Comparison of ENCODE assay signal across 10 cellular contexts in the genomic region with DNA sequence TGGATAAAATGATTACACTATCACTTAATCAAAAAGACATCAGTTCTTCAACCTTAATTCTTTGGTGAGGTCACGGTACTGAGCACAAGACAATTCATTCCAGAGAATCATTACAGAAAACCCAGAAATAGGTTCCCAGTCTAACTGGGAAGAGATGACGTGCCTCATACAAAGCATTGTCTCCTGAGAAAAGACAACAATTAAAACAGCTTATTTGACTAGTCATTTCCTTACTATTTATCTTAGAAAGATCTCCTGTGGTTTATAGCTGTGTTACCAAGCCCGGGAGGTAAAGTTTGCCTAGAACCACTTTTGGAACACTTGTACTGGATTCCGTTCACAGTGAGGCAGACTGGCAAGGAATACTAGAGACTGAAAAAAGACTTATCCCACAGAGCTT. TPM values are rescaled to one million over a fixed set of nuclear protein-coding genes. Genes with fewer than 3 reads are reported as not detected.
DNase-seq lines count a peak whose midpoint lies in the region; ATAC-seq, FAIRE-seq and TF ChIP-seq lines count a peak whose summit lies in the region.
"Had no signal": no experiment of that assay in that cellular context is flagged by ENCODE, and none has a peak within 500 bp of the region (broad histone marks: within the 10 kb centered on the region; RNA-seq: fewer than 3 reads in every experiment).

No MANE protein-coding gene starts in this region.

- no peaks in the 10 kb centered on the region for H3K27me3 Mint-ChIP-seq in mesothelial cell of epicardium (ENCODE audit: low read depth)

- no peak for FAIRE-seq in K562 (lab: Jason Lieb, UNC)

- intact Hi-C loops in K562 (cut with micrococcal nuclease): no loop called here

- H3K36me3 ChIP-seq in HUES48 (ENCODE audit: control insufficient read depth, insufficient read depth, low read length): peaks cover 53% of the 10 kb centered on the region
- H3K36me3 ChIP-seq in K562 (ENCODE audit: control insufficient read depth, insufficient read depth, low read length): peaks cover 62% of the 10 kb centered on the region

- BruUV-seq in K562 (replicated peaks; lab: Mats Ljungman, UMichigan): no TSS peak

- H3K27ac Mint-ChIP-seq in mesothelial cell of epicardium: peak overlapping the region; percentile 44

- H3K9me3 Mint-ChIP-seq in mesothelial cell of epicardium: no peaks in the 10 kb centered on the region

- peaks cover 30% of the 10 kb centered on the region for H3K4me1 Mint-ChIP-seq in mesothelial cell of epicardium

- TF ChIP-seq POLR2A in K562 (conservative IDR thresholded peaks at IDR 0.05): no peak

- H3K9me3 ChIP-seq in HUES48 (ENCODE audit: control insufficient read depth, insufficient read depth, low read length) (no peaks in the 10 kb centered on the region), K562 (replicated peaks; ENCODE audit: control insufficient read depth, insufficient read depth, low read depth, low read length) (no peaks in the 10 kb centered on the region)

- no peak for TF ChIP-seq EP300 in K562 (IDR thresholded peaks at IDR 0.05; ENCODE audit: low read length)

- TF ChIP-seq CTCF in AG04449 (IDR thresholded peaks at IDR 0.05; ENCODE audit: insufficient read depth, low read length, missing control alignments) (no peak), K562 (IDR thresholded peaks at IDR 0.05 in 2 of 3, conservative IDR thresholded peaks at IDR 0.05 in 1 of 3; ENCODE audit: insufficient read depth in 2 of 3, low read depth in 1 of 3, low read length in 3 of 3) (no peak), mesothelial cell of epicardium (IDR thresholded peaks at IDR 0.05; ENCODE audit: unreplicated experiment) (no peak)

- H3K27me3 ChIP-seq in HUES48 (ENCODE audit: control insufficient read depth, insufficient read depth, low read length) (no peaks in the 10 kb centered on the region), K562 (ENCODE audit: control insufficient read depth in 2 of 2, insufficient read depth in 2 of 2, low read length in 2 of 2) (no peaks in the 10 kb centered on the region)

- POLR2A ChIA-PET in AG04449 (lab: Yijun Ruan, JAX) (interaction anchor here (1.1 kb wide), 1 partner anchor 220 kb away, joined by 3 read pairs; the partner anchor contains the start of gene TLCD1), K562 (lab: Yijun Ruan, JAX) (interaction anchor here (0.7 to 2.2 kb wide), 4 partner anchors 9 to 49 kb away, joined by 3 to 8 read pairs (median 5); no protein-coding TSS in a partner anchor)

- CTCF ChIA-PET in AG04449 (lab: Yijun Ruan, JAX): interaction anchor here (0.6 to 2.6 kb wide), 8 partner anchors 10 to 219 kb away, joined by 3 to 15 read pairs (median 4); partner anchors contain the start of gene TLCD1
- CTCF ChIA-PET in K562 (lab: Yijun Ruan, JAX; ENCODE audit: low intra/inter-chr PET ratio): no interaction called here

- 62% methylated on average over 4 of the region's 4 CpGs for whole genome bisulfite sequencing in K562 (ENCODE audit: insufficient coverage, low coverage, missing lambda C conversion rate)

- H3K27ac ChIP-seq in HUES48 (ENCODE audit: low read depth, low read length) (peak overlapping the region; percentile 38), K562 (ENCODE audit: extremely low read depth, low read depth, low read length) (no peak overlapping the region)

- no peaks in the 10 kb centered on the region for H3K9me1 ChIP-seq in K562 (ENCODE audit: control insufficient read depth, insufficient read depth, low read length)

- ATAC-seq in K562 (no peak), HG03175 (IDR thresholded peaks at IDR 0.05; ENCODE audit: unreplicated experiment) (no peak), HG02588 (IDR thresholded peaks at IDR 0.05; ENCODE audit: unreplicated experiment) (no peak), GM19463 (IDR thresholded peaks at IDR 0.05; ENCODE audit: unreplicated experiment) (no peak)

- H4K20me1 ChIP-seq in K562 (replicated peaks; ENCODE audit: control insufficient read depth, insufficient read depth, low read length): peaks cover 6% of the 10 kb centered on the region; the same call in 1 of the 2 replicates

- in situ Hi-C loops in K562 (cut with MboI): no loop called here

- H3K4me1 ChIP-seq in HUES48 (ENCODE audit: control insufficient read depth, insufficient read depth, low read length): peaks cover 14% of the 10 kb centered on the region
- peaks cover 11 to 18% of the 10 kb centered on the region in 2 experiments; a peak in 4 of 5 replicates for H3K4me1 ChIP-seq in K562 (replicated peaks in 1 of 2; ENCODE audit: control insufficient read depth in 2 of 2, insufficient read depth in 2 of 2, low read length in 2 of 2)

- no peak overlapping the region for H3K9ac ChIP-seq in HUES48 (ENCODE audit: low read depth, low read length)
- no peak overlapping the region for H3K9ac ChIP-seq in K562 (ENCODE audit: insufficient read depth in 1 of 2, low read depth in 2 of 2, low read length in 2 of 2)

- DNase-seq in AG04449 (ENCODE audit: low read depth, low spot score) (no peak), K562 (ENCODE audit: extremely low read depth in 1 of 4, low spot score in 3 of 4) (no peak), mesothelial cell of epicardium (ENCODE audit: low spot score in 2 of 2, unreplicated experiment in 2 of 2) (no peak), NCI-H2227 treated with DMSO at 0.1 percent for 48 hours (lab: John Stamatoyannopoulos, UW) (no peak)
- DNase-seq: NCI-H226 had no signal

- no peak overlapping the region for H3K4me3 Mint-ChIP-seq in mesothelial cell of epicardium

- peaks cover 16% of the 10 kb centered on the region for H3K36me3 Mint-ChIP-seq in mesothelial cell of epicardium

- H3K4me2 ChIP-seq in K562 (ENCODE audit: insufficient read depth, low read length): no peak overlapping the region

- H3K4me3 ChIP-seq in AG04449 (ENCODE audit: low read depth, low read length): peak overlapping the region; percentile 18
- H3K4me3 ChIP-seq in HUES48 (ENCODE audit: low read depth, low read length): no peak overlapping the region
- H3K4me3 ChIP-seq in K562: no peak overlapping the region

- no peak for TF ChIP-seq RAD21 in K562 (CRISPR knock-in tag; conservative IDR thresholded peaks at IDR 0.05 in 1 of 2, IDR thresholded peaks at IDR 0.05 in 1 of 2)

- H3K79me2 ChIP-seq in K562 (ENCODE audit: control insufficient read depth, insufficient read depth, low read length): peaks cover 95% of the 10 kb centered on the region

- no peak overlapping the region for H2AFZ ChIP-seq in K562 (ENCODE audit: low read depth, low read length)

RNA-seq across cellular contexts. Expression of gene PHF12, which starts 5.1 kb away (rescaled TPM):
- total RNA-seq in K562 (2011; cell fraction: chromatin; rRNA removed; ENCODE audit: low replicate concordance): 126 and 135 TPM in 2 replicates
- 70.4 and 78.8 TPM in 2 replicates for total RNA-seq in K562 (2011; cell fraction: nucleolus; rRNA removed)
- total RNA-seq in K562 (2011; cell fraction: nucleoplasm; rRNA removed): 90.9 and 130 TPM in 2 replicates
- total RNA-seq in K562 (2014; rRNA removed) (17.7 and 18.7 TPM in 2 replicates), K562 (2014; rRNA removed; fragmentation: Illumina TruSeq; extraction: Trizol) (8.2 and 8.3 TPM in 2 replicates), K562 (2015; rRNA removed; fragmentation: Illumina TruSeq; extraction: Trizol) (10.4 and 12.0 TPM in 2 replicates), K562 (2021) (24.0 and 31.3 TPM in 2 replicates), mesothelial cell of epicardium (60.1 to 69.3 TPM (median 60.3 TPM) in 3 replicates)
- polyA plus RNA-seq in K562 (2011; rRNA removed) (13.5 and 27.0 TPM in 2 replicates), K562 (2014; fragmentation: Illumina TruSeq; extraction: Trizol) (19.9 and 21.4 TPM in 2 replicates), K562 (2014; fragmentation: Nextera tagmentation; extraction: Ambion mirVana) (1 to 10 TPM in 1 of 2 experiments, under 1 TPM in 1; 0.82 to 1.1 TPM), K562 (2014; rRNA removed) (21.5 and 21.8 TPM in 2 replicates)
- 17.1 and 19.2 TPM in 2 replicates for polyA plus RNA-seq in K562 (2011; cell fraction: cytosol; rRNA removed)
- polyA plus RNA-seq in K562 (2011; cell fraction: nucleus; rRNA removed): 115 and 157 TPM in 2 replicates
- 27.6 and 28.9 TPM in 2 replicates for polyA plus RNA-seq in K562 (2012)
- 18.1 and 18.7 TPM in 2 replicates for polyA minus RNA-seq in K562 (2011; rRNA and poly(A)+ RNA removed)
- 12.2 and 15.7 TPM in 2 replicates for polyA minus RNA-seq in K562 (2011; cell fraction: cytosol; rRNA and poly(A)+ RNA removed)
- 23.6 and 27.0 TPM in 2 replicates for polyA minus RNA-seq in K562 (2011; cell fraction: nucleus; rRNA and poly(A)+ RNA removed)

RNA-seq across cellular contexts. Expression of gene DHRS13, which starts 43.4 kb away (rescaled TPM):
- total RNA-seq in K562 (2011; cell fraction: chromatin; rRNA removed; ENCODE audit: low replicate concordance): 64.4 and 82.9 TPM in 2 replicates
- total RNA-seq in K562 (2011; cell fraction: nucleolus; rRNA removed): 76.9 and 79.7 TPM in 2 replicates
- total RNA-seq in K562 (2011; cell fraction: nucleoplasm; rRNA removed): 79.7 and 82.1 TPM in 2 replicates
- total RNA-seq in K562 (2014; rRNA removed): 52.3 and 56.7 TPM in 2 replicates
- 21.5 and 25.2 TPM in 2 replicates for total RNA-seq in K562 (2014; rRNA removed; fragmentation: Illumina TruSeq; extraction: Trizol)
- total RNA-seq in K562 (2015; rRNA removed; fragmentation: Illumina TruSeq; extraction: Trizol): 31.2 and 33.5 TPM in 2 replicates
- total RNA-seq in K562 (2021): 39.5 and 42.4 TPM in 2 replicates
- 26.9 and 36.3 TPM in 2 replicates for polyA plus RNA-seq in K562 (2011; rRNA removed)
- polyA plus RNA-seq in K562 (2011; cell fraction: cytosol; rRNA removed): 40.5 and 70.4 TPM in 2 replicates
- polyA plus RNA-seq in K562 (2011; cell fraction: nucleus; rRNA removed): 24.6 and 32.8 TPM in 2 replicates
- polyA plus RNA-seq in K562 (2012): 19.4 and 24.0 TPM in 2 replicates
- polyA plus RNA-seq in K562 (2014; fragmentation: Illumina TruSeq; extraction: Trizol): 30.2 and 32.3 TPM in 2 replicates
- polyA plus RNA-seq in K562 (2014; fragmentation: Nextera tagmentation; extraction: Ambion mirVana): under 1 TPM in 1 of 2 experiments, not detected in 1; 0.32 TPM
- polyA plus RNA-seq in K562 (2014; rRNA removed): 44.9 and 53.3 TPM in 2 replicates
- 25.0 and 26.0 TPM in 2 replicates for polyA minus RNA-seq in K562 (2011; rRNA and poly(A)+ RNA removed)
- polyA minus RNA-seq in K562 (2011; cell fraction: cytosol; rRNA and poly(A)+ RNA removed): 14.7 and 20.7 TPM in 2 replicates
- 16.6 and 16.9 TPM in 2 replicates for polyA minus RNA-seq in K562 (2011; cell fraction: nucleus; rRNA and poly(A)+ RNA removed)
- total RNA-seq in mesothelial cell of epicardium: 10.3 to 12.4 TPM (median 12.1 TPM) in 3 replicates

RNA-seq across cellular contexts. Expression of gene FLOT2, which starts 48.7 kb away (rescaled TPM):
- total RNA-seq in K562 (2011; cell fraction: chromatin; rRNA removed; ENCODE audit: low replicate concordance): 71.3 and 104 TPM in 2 replicates
- 66.8 and 70.7 TPM in 2 replicates for total RNA-seq in K562 (2011; cell fraction: nucleolus; rRNA removed)
- total RNA-seq in K562 (2011; cell fraction: nucleoplasm; rRNA removed): 69.2 and 74.4 TPM in 2 replicates
- 41.7 and 47.7 TPM in 2 replicates for total RNA-seq in K562 (2014; rRNA removed)
- 22.8 and 28.5 TPM in 2 replicates for total RNA-seq in K562 (2014; rRNA removed; fragmentation: Illumina TruSeq; extraction: Trizol)
- total RNA-seq in K562 (2015; rRNA removed; fragmentation: Illumina TruSeq; extraction: Trizol): 38.1 and 40.6 TPM in 2 replicates
- 138 and 143 TPM in 2 replicates for total RNA-seq in K562 (2021)
- 90.8 and 99.7 TPM in 2 replicates for polyA plus RNA-seq in K562 (2011; rRNA removed)
- polyA plus RNA-seq in K562 (2011; cell fraction: cytosol; rRNA removed): 118 and 151 TPM in 2 replicates
- polyA plus RNA-seq in K562 (2011; cell fraction: nucleus; rRNA removed): 86.5 and 110 TPM in 2 replicates
- 106 and 168 TPM in 2 replicates for polyA plus RNA-seq in K562 (2012)
- polyA plus RNA-seq in K562 (2014; fragmentation: Illumina TruSeq; extraction: Trizol): 87.8 and 95.5 TPM in 2 replicates
- 10 to 100 TPM; 17.5 to 30.1 TPM for polyA plus RNA-seq in K562 (2014; fragmentation: Nextera tagmentation; extraction: Ambion mirVana)
- polyA plus RNA-seq in K562 (2014; rRNA removed): 72.2 and 72.7 TPM in 2 replicates
- 114 and 143 TPM in 2 replicates for polyA minus RNA-seq in K562 (2011; rRNA and poly(A)+ RNA removed)
- 86.6 and 88.6 TPM in 2 replicates for polyA minus RNA-seq in K562 (2011; cell fraction: cytosol; rRNA and poly(A)+ RNA removed)
- polyA minus RNA-seq in K562 (2011; cell fraction: nucleus; rRNA and poly(A)+ RNA removed): 16.2 and 18.3 TPM in 2 replicates
- total RNA-seq in mesothelial cell of epicardium: 74.4 to 85.4 TPM (median 79.4 TPM) in 3 replicates

RNA-seq across cellular contexts. Expression of gene SEZ6, which starts 59.6 kb away (rescaled TPM):
- not detected in 2 replicates for total RNA-seq in K562 (2011; cell fraction: chromatin; rRNA removed; ENCODE audit: low replicate concordance)
- not detected in 2 replicates for total RNA-seq in K562 (2011; cell fraction: nucleolus; rRNA removed)
- not detected in 2 replicates for total RNA-seq in K562 (2011; cell fraction: nucleoplasm; rRNA removed)
- total RNA-seq in K562 (2014; rRNA removed) (not detected in 2 replicates), K562 (2014; rRNA removed; fragmentation: Illumina TruSeq; extraction: Trizol) (not detected in 2 replicates), K562 (2015; rRNA removed; fragmentation: Illumina TruSeq; extraction: Trizol) (not detected in 2 replicates), K562 (2021) (not detected in 2 replicates), mesothelial cell of epicardium (not detected in 3 replicates)
- polyA plus RNA-seq in K562 (2011; rRNA removed) (not detected in 2 replicates), K562 (2014; fragmentation: Illumina TruSeq; extraction: Trizol) (not detected in 2 replicates), K562 (2014; fragmentation: Nextera tagmentation; extraction: Ambion mirVana) (not detected), K562 (2014; rRNA removed) (not detected in 2 replicates)
- not detected in 2 replicates for polyA plus RNA-seq in K562 (2011; cell fraction: cytosol; rRNA removed)
- polyA plus RNA-seq in K562 (2011; cell fraction: nucleus; rRNA removed): not detected in 2 replicates
- not detected in 2 replicates for polyA plus RNA-seq in K562 (2012)
- polyA minus RNA-seq in K562 (2011; rRNA and poly(A)+ RNA removed): not detected in 2 replicates
- not detected in 2 replicates for polyA minus RNA-seq in K562 (2011; cell fraction: cytosol; rRNA and poly(A)+ RNA removed)
- polyA minus RNA-seq in K562 (2011; cell fraction: nucleus; rRNA and poly(A)+ RNA removed): not detected in 2 replicates
- total RNA-seq: ureter had no signal
